ENCODE assay signal across 1 cellular context in the genomic region with DNA sequence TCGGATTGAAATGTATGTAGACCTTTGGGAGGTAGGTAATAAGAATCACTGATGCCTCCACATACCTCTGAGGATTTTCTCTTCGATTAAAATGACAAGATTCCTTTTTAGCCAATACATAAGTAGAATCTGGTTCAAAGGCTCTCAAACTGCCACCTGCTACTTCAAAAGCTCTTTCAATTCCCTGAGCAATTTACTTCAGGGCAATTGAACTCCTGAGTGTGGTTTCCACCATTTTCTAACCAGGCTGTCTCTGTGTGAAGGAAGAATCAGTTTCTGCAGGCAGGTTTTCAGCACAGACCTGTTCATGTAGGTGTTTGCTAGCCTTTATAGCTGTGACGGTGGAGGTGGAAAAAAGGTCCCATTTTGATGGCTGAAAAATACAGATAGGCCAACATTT.
TF ChIP-seq lines count a peak whose summit lies in the region.

No MANE protein-coding gene starts in this region.

TF ChIP-seq in GM23338, 12 proteins besides CTCF, POLR2A, EP300 and RAD21 (continued from another document):
- TF ChIP-seq POLR2AphosphoS5 (IDR thresholded peaks at IDR 0.05; ENCODE audit: low read depth) (no peak), JUNB (IDR thresholded peaks at IDR 0.05; ENCODE audit: unreplicated experiment) (no peak)
